In genomic region chr19:18392936-18393335, GRCh38 we compare ENCODE assay signal across 22 cellular contexts. TPM values are rescaled to one million over a fixed set of nuclear protein-coding genes. Genes with fewer than 3 reads are reported as not detected.
DNase-seq lines count a peak whose midpoint lies in the region; ATAC-seq and TF ChIP-seq lines count a peak whose summit lies in the region.
"Had no signal": no experiment of that assay in that cellular context is flagged by ENCODE, and none has a peak within 500 bp of the region (broad histone marks: within the 10 kb centered on the region; RNA-seq: fewer than 3 reads in every experiment).

No MANE protein-coding gene starts in this region.

- H3K27ac ChIP-seq in BLaER1 treated with 17β-estradiol and CSF1 and Interleukin-3, amounts not matched to agents 10 nM and 100 nM: peak overlapping the region in 6 of 11 experiments; percentile 40 to 85 (median 74); a peak in 12 of 22 replicates
- H3K27ac ChIP-seq in RWPE1: peak overlapping the region; percentile 57
- H3K27ac ChIP-seq: gastrocnemius medialis had no signal

- peaks cover 0 to 4% (median 0%) of the 10 kb centered on the region in 7 donors for H3K9me3 Mint-ChIP-seq in naive B cell
- H3K9me3 Mint-ChIP-seq: activated B cell treated with CpG ODN at 0.5 μM for 24 hours; naive thymus-derived CD8-positive, alpha-beta T cell; type B pancreatic cell had no signal

- H3K9me3 ChIP-seq in BLaER1 treated with 17β-estradiol and CSF1 and Interleukin-3, amounts not matched to agents 10 nM and 100 nM (replicated peaks in 1 of 11): no peaks in the 10 kb centered on the region
- H3K9me3 ChIP-seq: Caco-2, gastrocnemius medialis had no signal

- peaks cover 0 to 48% (median 20%) of the 10 kb centered on the region in 11 experiments; a peak in 17 of 22 replicates for H3K27me3 ChIP-seq in BLaER1 treated with 17β-estradiol and CSF1 and Interleukin-3, amounts not matched to agents 10 nM and 100 nM
- H3K27me3 ChIP-seq: gastrocnemius medialis had no signal

- peaks cover 0 to 68% (median 0%) of the 10 kb centered on the region in 11 experiments; a peak in 5 of 22 replicates for H4K20me1 ChIP-seq in BLaER1 treated with 17β-estradiol and CSF1 and Interleukin-3, amounts not matched to agents 10 nM and 100 nM

- no peak for DNase-seq in RWPE1 (ENCODE audit: low spot score)
- DNase-seq in naive B cell: no peak
- DNase-seq in NCI-H446 treated with DMSO at 0.1 percent for 48 hours (lab: John Stamatoyannopoulos, UW): no peak
- no peak for DNase-seq in NCI-H2227 treated with DMSO at 0.1 percent for 48 hours (lab: John Stamatoyannopoulos, UW)
- no peak for DNase-seq in kidney glomerular epithelial cell (lab: John Stamatoyannopoulos, UW)
- DNase-seq: ACHN; activated B cell treated with CpG ODN at 0.5 μM for 24 hours; activated CD8-positive, alpha-beta memory T cell treated with anti-CD3 and anti-CD28 coated beads, Interleukin-2, amount 10 ng/mL, durations not matched to agents 7 days and 5 days; activated naive CD4-positive, alpha-beta T cell treated with Interleukin-2 at 50 U/mL for 16 hours; activated T-cell treated with anti-CD3 and anti-CD28 coated beads, Interleukin-2, amount 50 U/mL, for 48 hours; Caco-2; H7; naive thymus-derived CD8-positive, alpha-beta T cell; NCI-H1105; NCI-H187 treated with DMSO at 0.1 percent for 48 hours; NCI-H2171 treated with DMSO at 0.1 percent for 48 hours; NCI-H524 treated with DMSO at 0.1 percent for 48 hours; NK-92 treated with Interleukin-12 subunit alpha and Interleukin-12 subunit beta, amount 100 ng/mL, for 24 hours had no signal

- CTCF ChIA-PET in RWPE1 (lab: Yijun Ruan, JAX): interaction anchor here (0.6 kb wide), 1 partner anchor 30 kb away, joined by 3 read pairs; no protein-coding TSS in a partner anchor

- H3K4me3 Mint-ChIP-seq in naive B cell: peak overlapping the region in 7 of 8 donors; percentile 53 to 84 (median 60)
- H3K4me3 Mint-ChIP-seq: activated B cell treated with CpG ODN at 0.5 μM for 24 hours; activated CD8-positive, alpha-beta memory T cell treated with anti-CD3 and anti-CD28 coated beads, Interleukin-2, amount 10 ng/mL, durations not matched to agents 7 days and 5 days; type B pancreatic cell had no signal

- no peak for TF ChIP-seq CTCF in RWPE1 (conservative IDR thresholded peaks at IDR 0.05; ENCODE audit: low read depth)

- H3K4me1 Mint-ChIP-seq in naive B cell: peaks cover 32 to 77% (median 52%) of the 10 kb centered on the region in 3 donors

- H3K36me3 Mint-ChIP-seq in naive B cell: peaks cover 0 to 13% of the 10 kb centered on the region in 2 donors
- H3K36me3 Mint-ChIP-seq: activated CD8-positive, alpha-beta memory T cell treated with anti-CD3 and anti-CD28 coated beads, Interleukin-2, amount 10 ng/mL, durations not matched to agents 7 days and 5 days; naive thymus-derived CD8-positive, alpha-beta T cell; type B pancreatic cell had no signal

- H3K9ac ChIP-seq in BLaER1 treated with 17β-estradiol and CSF1 and Interleukin-3, amounts not matched to agents 10 nM and 100 nM: peak overlapping the region in 5 of 11 experiments; percentile 10 to 86 (median 77); a peak in 10 of 22 replicates

- H3K4me3 ChIP-seq in BLaER1 treated with 17β-estradiol and CSF1 and Interleukin-3, amounts not matched to agents 10 nM and 100 nM: peak overlapping the region in 4 of 10 experiments; percentile 21 to 97 (median 78); a peak in 6 of 20 replicates

- H3K4me1 ChIP-seq in BLaER1 treated with 17β-estradiol and CSF1 and Interleukin-3, amounts not matched to agents 10 nM and 100 nM: peaks cover 22 to 100% (median 45%) of the 10 kb centered on the region in 10 experiments
- H3K4me1 ChIP-seq: Caco-2 had no signal

- peaks cover 0 to 87% (median 0%) of the 10 kb centered on the region in 11 experiments; a peak in 6 of 22 replicates for H3K36me3 ChIP-seq in BLaER1 treated with 17β-estradiol and CSF1 and Interleukin-3, amounts not matched to agents 10 nM and 100 nM
- H3K36me3 ChIP-seq: gastrocnemius medialis had no signal

- ATAC-seq in naive B cell (ENCODE audit: low read depth in 2 of 2): no peak
- ATAC-seq: activated CD8-positive, alpha-beta memory T cell treated with anti-CD3 and anti-CD28 coated beads, Interleukin-2, amount 10 ng/mL, durations not matched to agents 7 days and 5 days; gastrocnemius medialis; naive thymus-derived CD8-positive, alpha-beta T cell; Panc1 had no signal

- POLR2A ChIA-PET in RWPE1 (lab: Yijun Ruan, JAX; ENCODE audit: low non-redundant PET): no interaction called here

- no peak overlapping the region for H3K27ac Mint-ChIP-seq in naive B cell
- H3K27ac Mint-ChIP-seq: activated CD8-positive, alpha-beta memory T cell treated with anti-CD3 and anti-CD28 coated beads, Interleukin-2, amount 10 ng/mL, durations not matched to agents 7 days and 5 days; naive thymus-derived CD8-positive, alpha-beta T cell; type B pancreatic cell had no signal

- no peaks in the 10 kb centered on the region for H3K27me3 Mint-ChIP-seq in naive B cell
- H3K27me3 Mint-ChIP-seq: activated B cell treated with CpG ODN at 0.5 μM for 24 hours had no signal

- peak overlapping the region; percentile 15 to 99 (median 66); a peak in 21 of 22 replicates for H3K4me2 ChIP-seq in BLaER1 treated with 17β-estradiol and CSF1 and Interleukin-3, amounts not matched to agents 10 nM and 100 nM

RNA-seq across cellular contexts. Expression of gene LRRC25, which starts 4.5 kb away (rescaled TPM):
- 10 to 100 TPM in 4 of 6 donors, 1 to 10 TPM in 1, under 1 TPM in 1; 0.17 to 30.8 (median 17.9) TPM for polyA plus RNA-seq in naive B cell (ENCODE audit: low read depth in 6 of 6)

RNA-seq across cellular contexts. Expression of gene GDF15, which starts 7.0 kb away (rescaled TPM):
- polyA plus RNA-seq in naive B cell (ENCODE audit: low read depth in 6 of 6): not detected
- polyA plus RNA-seq: naive thymus-derived CD8-positive, alpha-beta T cell had no signal

RNA-seq across cellular contexts. Expression of gene SSBP4, which starts 26.3 kb away (rescaled TPM):
- 10 to 100 TPM; 54.7 to 78.0 (median 61.8) TPM for polyA plus RNA-seq in naive B cell (ENCODE audit: low read depth in 6 of 6)

RNA-seq across cellular contexts. Expression of gene ISYNA1, which starts 45.0 kb away (rescaled TPM):
- polyA plus RNA-seq in naive B cell (ENCODE audit: low read depth in 6 of 6): 10 to 100 TPM in 2 of 6 donors, 1 to 10 TPM in 4; 6.3 to 12.2 (median 8.6) TPM

RNA-seq across cellular contexts. Expression of gene PGPEP1, which starts 52.5 kb away (rescaled TPM):
- 10 to 100 TPM in 2 of 6 donors, 1 to 10 TPM in 4; 4.0 to 11.8 (median 8.0) TPM for polyA plus RNA-seq in naive B cell (ENCODE audit: low read depth in 6 of 6)
